28 cellular contexts compared by ENCODE assay signal in the genomic region with DNA sequence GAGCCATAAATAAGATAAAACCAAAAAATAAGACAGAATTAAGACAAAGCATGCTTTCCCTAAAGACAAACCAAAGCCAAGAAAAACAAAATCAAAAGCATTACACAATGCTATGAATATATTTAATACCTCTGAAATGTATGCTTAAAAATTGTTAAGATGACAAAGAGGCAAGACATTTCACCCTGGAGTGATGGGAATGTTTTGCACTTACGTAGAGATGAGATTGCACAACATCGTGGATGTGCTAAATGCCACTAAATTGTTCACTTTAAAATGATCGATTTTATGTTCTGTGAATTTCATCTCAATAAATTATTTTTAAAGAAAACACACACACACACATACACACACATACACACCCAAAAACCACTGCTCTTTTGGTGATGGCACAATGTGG.
"Had no signal": no experiment of that assay in that cellular context is flagged by ENCODE, and none has a peak within 500 bp of the region (broad histone marks: within the 10 kb centered on the region; RNA-seq: fewer than 3 reads in every experiment).

No MANE protein-coding gene starts in this region.

- H3K9me3 ChIP-seq: MG63, Peyer's patch, SJSA1 had no signal

- H3K9ac ChIP-seq: KMS-11 had no signal

- H3K4me3 ChIP-seq: cardiac muscle cell, MG63, Peyer's patch, SJSA1 had no signal

- H3K36me3 ChIP-seq: cardiac muscle cell, MG63, Peyer's patch, SJSA1 had no signal

- H3K27ac ChIP-seq: cardiac muscle cell, KMS-11, RWPE1, SJSA1 had no signal

- H3K4me2 ChIP-seq: KMS-11 had no signal

- H3K4me1 ChIP-seq: Peyer's patch, SJSA1 had no signal

- DNase-seq: activated CD4-positive, alpha-beta T cell treated with anti-CD3 and anti-CD28 coated beads for 48 hours; activated CD4-positive, alpha-beta T cell treated with anti-CD3 and anti-CD28 coated beads, Interleukin-2, amount 50 U/mL, for 4 hours; activated CD4-positive, CD25-positive, alpha-beta regulatory T cell treated with anti-CD3 and anti-CD28 coated beads, Interleukin-2, amount 50 U/mL, for 72 hours; activated CD8-positive, alpha-beta memory T cell treated with anti-CD3 and anti-CD28 coated beads, Interleukin-2, amount 50 U/mL, for 48 hours; activated CD8-positive, alpha-beta T cell treated with anti-CD3 and anti-CD28 coated beads, Interleukin-2, amount 10 ng/mL, durations not matched to agents 7 days and 5 days; activated T-cell treated with anti-CD3 and anti-CD28 coated beads, Interleukin-2, amount 50 U/mL, for 1 hour; aorta; MG63; MV-4-11; NCI-H1105; NCI-H1436; NCI-H1694 treated with DMSO at 0.1 percent for 48 hours; NCI-H2029 treated with DMSO at 0.1 percent for 48 hours; NCI-H345; NCI-H510A treated with DMSO at 0.1 percent for 48 hours; NCI-H69; NK-92 treated with Interleukin-12 subunit alpha and Interleukin-12 subunit beta, amount 100 ng/mL, for 24 hours; Peyer's patch; SHP77; SW 1271; T-helper 17 cell; T-helper 9 cell had no signal

- ATAC-seq: activated CD8-positive, alpha-beta T cell treated with anti-CD3 and anti-CD28 coated beads, Interleukin-2, amount 10 ng/mL, durations not matched to agents 7 days and 5 days; SK-N-SH treated with all-trans-retinoic acid at 6 μM for 48 hours; T-helper 17 cell; WTC11 had no signal

- H3K27me3 ChIP-seq: cardiac muscle cell, MG63, Peyer's patch, SJSA1 had no signal
